Comparison of ENCODE assay signal across 8 cellular contexts in genomic region chr15:65133550-65134200, GRCh38. TPM values are rescaled to one million over a fixed set of nuclear protein-coding genes. Genes with fewer than 3 reads are reported as not detected.
A peak's percentile ranks its signal among the peaks of the same experiment; 100 is the strongest.
DNase-seq lines count a peak whose midpoint lies in the region; ATAC-seq and TF ChIP-seq lines count a peak whose summit lies in the region.

TSS of gene PDCD7 (minus strand) at chr15:65133808. CDS start at chr15:65133781, 27 bp downstream.

- peak; percentile 89 for ATAC-seq in HG02840 (IDR thresholded peaks at IDR 0.05; ENCODE audit: low FRiP score, unreplicated experiment)

- peak; percentile 88 for DNase-seq in NCI-H146 (lab: John Stamatoyannopoulos, UW)
- peak; percentile 51 to 93 (median 74) for DNase-seq in T-helper 1 cell
- peak; percentile 91 for DNase-seq in amniotic epithelial cell (ENCODE audit: low read depth)
- peak; percentile 85 for DNase-seq in left ventricle myocardium inferior
- DNase-seq in progenitor cell of endocrine pancreas (ENCODE audit: low spot score, unreplicated experiment): peak; percentile 45
- DNase-seq in ureter (ENCODE audit: low spot score): peak; percentile 88

- H3K27me3 ChIP-seq in left ventricle myocardium inferior (ENCODE audit: low read depth): no peaks in the 10 kb centered on the region

- H3K36me3 Mint-ChIP-seq in progenitor cell of endocrine pancreas (ENCODE audit: insufficient read depth): peaks cover 12% of the 10 kb centered on the region

- peak within 1 kb of the TSS; percentile 89 for H3K4me3 ChIP-seq in GM12875 (ENCODE audit: low read depth, low read length)
- peak within 1 kb of the TSS; percentile 93 for H3K4me3 ChIP-seq in left ventricle myocardium inferior

- H3K4me1 ChIP-seq in left ventricle myocardium inferior: peaks cover 41% of the 10 kb centered on the region

- TF ChIP-seq CTCF in GM12875 (IDR thresholded peaks at IDR 0.05; ENCODE audit: borderline replicate concordance, insufficient read depth, low read depth, low read length) (no peak), left ventricle myocardium inferior (IDR thresholded peaks at IDR 0.05; ENCODE audit: borderline replicate concordance) (no peak), progenitor cell of endocrine pancreas (IDR thresholded peaks at IDR 0.05; ENCODE audit: unreplicated experiment) (no peak)

- peaks cover 12% of the 10 kb centered on the region for H3K4me1 Mint-ChIP-seq in progenitor cell of endocrine pancreas (ENCODE audit: low read depth)

- H3K27ac ChIP-seq in left ventricle myocardium inferior (replicated peaks): peak within 1 kb of the TSS; percentile 87

- peaks cover 12% of the 10 kb centered on the region for H3K9me3 Mint-ChIP-seq in progenitor cell of endocrine pancreas (ENCODE audit: low read depth)

- intact Hi-C loops in left ventricle myocardium inferior (cut with micrococcal nuclease): no loop called here

- peak within 1 kb of the TSS; percentile 87 for H3K4me3 Mint-ChIP-seq in progenitor cell of endocrine pancreas (ENCODE audit: low read depth)

- peaks cover 5% of the 10 kb centered on the region for H3K9me3 ChIP-seq in left ventricle myocardium inferior (replicated peaks)

- no peaks in the 10 kb centered on the region for H3K27me3 Mint-ChIP-seq in progenitor cell of endocrine pancreas

- H3K27ac Mint-ChIP-seq in progenitor cell of endocrine pancreas: peak within 1 kb of the TSS; percentile 94

- peaks cover 19% of the 10 kb centered on the region for H3K36me3 ChIP-seq in left ventricle myocardium inferior

RNA-seq across cellular contexts. Expression of gene PDCD7, which starts in this region (rescaled TPM):
- 14.5 TPM for total RNA-seq in left ventricle myocardium inferior
- total RNA-seq in progenitor cell of endocrine pancreas: 32.6 and 34.4 TPM in 2 replicates
- 25.9 TPM for total RNA-seq in ureter

Comparison
In these comparisons a context has a peak if more than half of its experiments do, and no peak if none do; other contexts are left out.
1. Peak in every context shown above with its lines: DNase-seq, ATAC-seq, H3K4me3 ChIP-seq and H3K27ac ChIP-seq.